In the genomic region with DNA sequence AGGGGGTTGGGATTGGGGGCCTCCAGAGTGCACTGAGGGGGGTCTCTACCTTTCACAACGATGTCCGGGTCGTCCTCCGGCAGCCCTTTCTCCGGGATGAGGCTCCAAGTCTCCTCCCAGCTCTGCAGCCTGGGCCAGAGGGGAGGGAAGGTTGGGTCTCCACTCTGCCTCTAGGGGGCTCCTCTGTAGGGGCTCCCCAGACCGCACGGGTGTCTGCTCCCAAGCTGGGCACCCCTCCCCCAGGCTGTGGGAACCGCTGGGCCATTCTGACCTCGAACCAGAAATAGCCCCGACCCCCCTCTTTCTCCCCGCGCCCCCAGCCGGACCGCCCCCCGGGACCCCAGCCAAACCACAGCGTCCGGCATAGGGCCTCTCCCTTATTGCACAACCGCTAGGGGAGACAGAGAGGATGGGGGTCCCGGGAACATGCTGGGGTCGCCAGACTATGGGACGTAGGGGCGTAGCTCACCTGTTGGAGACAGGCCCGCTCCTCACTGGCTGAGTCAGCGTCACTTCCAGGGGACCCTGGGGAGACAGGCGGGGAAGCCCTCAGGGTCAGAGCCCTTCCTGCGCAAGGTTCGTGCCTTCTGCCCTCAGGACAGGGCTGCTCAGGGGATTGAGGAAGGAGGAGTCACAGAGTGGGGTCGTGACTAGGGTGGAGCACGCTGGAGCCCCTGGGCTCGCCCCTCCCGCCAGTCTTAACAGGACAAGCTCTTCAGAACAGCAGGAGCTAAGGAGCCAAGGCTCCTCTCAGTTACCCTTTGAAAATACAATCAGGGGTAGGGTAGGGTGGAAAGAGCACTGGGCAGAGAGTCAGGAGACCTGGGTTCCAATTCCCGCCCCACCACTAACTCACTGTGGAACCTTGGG, we compare ENCODE assay signal across 8 cellular contexts. TPM values are rescaled to one million over a fixed set of nuclear protein-coding genes. Genes with fewer than 3 reads are reported as not detected.
A peak's percentile ranks its signal among the peaks of the same experiment; 100 is the strongest.
DNase-seq lines count a peak whose midpoint lies in the region; ATAC-seq and TF ChIP-seq lines count a peak whose summit lies in the region.

No MANE protein-coding gene starts in this region.

- DNase-seq in activated T-cell treated with anti-CD3 and anti-CD28 coated beads, Interleukin-2, amount 50 U/mL, for 1 hour: peak; percentile 43
- no peak for DNase-seq in activated T-cell treated with anti-CD3 and anti-CD28 coated beads for 4 hours
- DNase-seq in dorsolateral prefrontal cortex: no peak
- peak; percentile 77 for DNase-seq in mesendoderm
- no peak for DNase-seq in midbrain (lab: John Stamatoyannopoulos, UW)
- DNase-seq in stimulated activated CD4-positive, alpha-beta T cell treated with anti-CD3 and anti-CD28 coated beads, Interleukin-4, amount 100 ng/mL, for 4 hours: no peak

- no peaks in the 10 kb centered on the region for H3K79me1 ChIP-seq in mesendoderm (ENCODE audit: low read length)

- peak overlapping the region; percentile 30 for H3K23ac ChIP-seq in mesendoderm (ENCODE audit: low read length)

- H3K36me3 ChIP-seq in OCI-LY1 (ENCODE audit: insufficient read depth, low read length) (no peaks in the 10 kb centered on the region), mesendoderm (ENCODE audit: control insufficient read depth, insufficient read depth, low read length) (no peaks in the 10 kb centered on the region)

- TF ChIP-seq CTCF in OCI-LY1 (IDR thresholded peaks at IDR 0.05; ENCODE audit: low read length): peak; percentile 79
- TF ChIP-seq CTCF in dorsolateral prefrontal cortex (IDR thresholded peaks at IDR 0.05 in 54 of 56, conservative IDR thresholded peaks at IDR 0.05 in 2 of 56; ENCODE audit: low read depth in 1 of 56, partially characterized antibody in 56 of 56): peak in 53 of 56 donors; percentile 13 to 61 (median 42)

- H3K4me3 ChIP-seq in OCI-LY1 (ENCODE audit: low read depth, low read length, poor library complexity, severe bottlenecking) (no peak overlapping the region), dorsolateral prefrontal cortex (peak overlapping the region in 51 of 59 donors; percentile 12 to 95 (median 90)), mesendoderm (ENCODE audit: low read length) (no peak overlapping the region)

- H2AFZ ChIP-seq in OCI-LY1 (ENCODE audit: low read length): no peak overlapping the region

- H2AK5ac ChIP-seq in mesendoderm (ENCODE audit: low read length): no peak overlapping the region

- H3K4me2 ChIP-seq in OCI-LY1 (ENCODE audit: low read length) (peak overlapping the region; percentile 13), mesendoderm (ENCODE audit: low read length) (peak overlapping the region; percentile 2)

- no peaks in the 10 kb centered on the region for H3F3A ChIP-seq in OCI-LY1 (ENCODE audit: insufficient read depth, low read length)

- peaks cover 52% of the 10 kb centered on the region for H3K4me1 ChIP-seq in OCI-LY1 (ENCODE audit: insufficient read depth, low read length, severe bottlenecking)
- H3K4me1 ChIP-seq in mesendoderm (ENCODE audit: control insufficient read depth, low read depth, low read length): peaks cover 13% of the 10 kb centered on the region

- H3K79me2 ChIP-seq in OCI-LY1 (ENCODE audit: insufficient read depth, low read length) (no peaks in the 10 kb centered on the region), mesendoderm (ENCODE audit: control insufficient read depth, insufficient read depth, low read length) (no peaks in the 10 kb centered on the region)

- peak overlapping the region; percentile 49 for H3K56ac ChIP-seq in mesendoderm (ENCODE audit: low read length)

- H4K20me1 ChIP-seq in OCI-LY1 (ENCODE audit: insufficient read depth, low read length): no peaks in the 10 kb centered on the region

- ATAC-seq in HG02870 (IDR thresholded peaks at IDR 0.05; ENCODE audit: unreplicated experiment): no peak

- H4K8ac ChIP-seq in mesendoderm (ENCODE audit: low read depth, low read length): no peak overlapping the region

- H3K27me3 ChIP-seq in OCI-LY1 (ENCODE audit: insufficient read depth, low read length): peaks cover 16% of the 10 kb centered on the region; the same call in 1 of the 2 replicates
- no peaks in the 10 kb centered on the region for H3K27me3 ChIP-seq in dorsolateral prefrontal cortex
- H3K27me3 ChIP-seq in mesendoderm (ENCODE audit: insufficient read depth, low read length, poor library complexity): no peaks in the 10 kb centered on the region

- H3K9ac ChIP-seq in OCI-LY1 (ENCODE audit: low read length) (no peak overlapping the region), mesendoderm (ENCODE audit: low read length) (peak overlapping the region; percentile 30)

- no peak overlapping the region for H3K4ac ChIP-seq in mesendoderm (ENCODE audit: low read depth, low read length)

- no peaks in the 10 kb centered on the region for H3K9me2 ChIP-seq in OCI-LY1 (ENCODE audit: low read depth, low read length)

- H2BK120ac ChIP-seq in mesendoderm (ENCODE audit: low read depth, low read length): no peak overlapping the region

- no peak overlapping the region for H2BK5ac ChIP-seq in mesendoderm (ENCODE audit: low read length)

- H3K18ac ChIP-seq in mesendoderm (ENCODE audit: low read length): peak overlapping the region; percentile 34

- WGBS in mesendoderm (ENCODE audit: extremely low coverage, insufficient coverage, low lambda C conversion rate): no CpG with 5 or more reads among the region's 32 CpGs

- no peak overlapping the region for H3K27ac ChIP-seq in OCI-LY1 (ENCODE audit: low read depth, low read length, poor library complexity, severe bottlenecking)
- H3K27ac ChIP-seq in dorsolateral prefrontal cortex: peak overlapping the region in 38 of 59 donors; percentile 8 to 97 (median 53)
- no peak overlapping the region for H3K27ac ChIP-seq in mesendoderm (ENCODE audit: low read depth, low read length)

- no peak overlapping the region for H4K5ac ChIP-seq in mesendoderm (ENCODE audit: low read length)

- H2BK15ac ChIP-seq in mesendoderm (replicated peaks; ENCODE audit: low read depth): no peak overlapping the region

- no peaks in the 10 kb centered on the region for H3K9me3 ChIP-seq in OCI-LY1 (ENCODE audit: low read length)

- intact Hi-C loops in dorsolateral prefrontal cortex (cut with DNase I): loop anchor here in 1 of 2 donors (2.0 kb wide), 1 partner anchor 65 kb away; a partner anchor contains a TSS

RNA-seq across cellular contexts. Expression of a gene that starts 2.7 kb away (rescaled TPM):
- 10 to 100 TPM in 104 of 120 experiments, 1 to 10 TPM in 16; 6.3 to 25.0 (median 12.5) TPM for total RNA-seq in dorsolateral prefrontal cortex
- polyA plus RNA-seq in mesendoderm (2013, experiment 1 of 2): 5.1 TPM
- 5.7 TPM for polyA plus RNA-seq in mesendoderm (2013, experiment 2 of 2)

RNA-seq across cellular contexts. Expression of a gene that starts 7.5 kb away (rescaled TPM):
- 1 to 10 TPM; 1.8 to 8.1 (median 4.2) TPM for total RNA-seq in dorsolateral prefrontal cortex
- polyA plus RNA-seq in mesendoderm (2013, experiment 1 of 2): 0.08 TPM
- 0.21 TPM for polyA plus RNA-seq in mesendoderm (2013, experiment 2 of 2)

RNA-seq across cellular contexts. Expression of a gene that starts 8.2 kb away (rescaled TPM):
- 100 to 1,000 TPM in 116 of 120 experiments, 10 to 100 TPM in 4; 58.4 to 222 (median 157) TPM for total RNA-seq in dorsolateral prefrontal cortex
- polyA plus RNA-seq in mesendoderm (2013, experiment 1 of 2): 0.32 TPM
- 0.27 TPM for polyA plus RNA-seq in mesendoderm (2013, experiment 2 of 2)

RNA-seq across cellular contexts. Expression of a gene that starts 15.0 kb away (rescaled TPM):
- 100 to 1,000 TPM in 77 of 120 experiments, 10 to 100 TPM in 43; 64.3 to 154 (median 106) TPM for total RNA-seq in dorsolateral prefrontal cortex
- 6.8 TPM for polyA plus RNA-seq in mesendoderm (2013, experiment 1 of 2)
- polyA plus RNA-seq in mesendoderm (2013, experiment 2 of 2): 7.1 TPM

Comparison
In these comparisons a context has a peak if more than half of its experiments do, and no peak if none do; other contexts are left out.
1. DNase-seq: peak in activated T-cell treated with anti-CD3 and anti-CD28 coated beads, Interleukin-2, amount 50 U/mL, for 1 hour (single experiment) and mesendoderm (single experiment); none in activated T-cell treated with anti-CD3 and anti-CD28 coated beads for 4 hours (single experiment), dorsolateral prefrontal cortex (0 of 10), midbrain (single experiment) and stimulated activated CD4-positive, alpha-beta T cell treated with anti-CD3 and anti-CD28 coated beads, Interleukin-4, amount 100 ng/mL, for 4 hours (0 of 2).
2. H3K27ac ChIP-seq: peak in dorsolateral prefrontal cortex (38 of 59); none in OCI-LY1 (single experiment) and mesendoderm (single experiment).
3. H3K4me3 ChIP-seq: peak in dorsolateral prefrontal cortex (51 of 59); none in OCI-LY1 (single experiment) and mesendoderm (single experiment).